In the genomic region with DNA sequence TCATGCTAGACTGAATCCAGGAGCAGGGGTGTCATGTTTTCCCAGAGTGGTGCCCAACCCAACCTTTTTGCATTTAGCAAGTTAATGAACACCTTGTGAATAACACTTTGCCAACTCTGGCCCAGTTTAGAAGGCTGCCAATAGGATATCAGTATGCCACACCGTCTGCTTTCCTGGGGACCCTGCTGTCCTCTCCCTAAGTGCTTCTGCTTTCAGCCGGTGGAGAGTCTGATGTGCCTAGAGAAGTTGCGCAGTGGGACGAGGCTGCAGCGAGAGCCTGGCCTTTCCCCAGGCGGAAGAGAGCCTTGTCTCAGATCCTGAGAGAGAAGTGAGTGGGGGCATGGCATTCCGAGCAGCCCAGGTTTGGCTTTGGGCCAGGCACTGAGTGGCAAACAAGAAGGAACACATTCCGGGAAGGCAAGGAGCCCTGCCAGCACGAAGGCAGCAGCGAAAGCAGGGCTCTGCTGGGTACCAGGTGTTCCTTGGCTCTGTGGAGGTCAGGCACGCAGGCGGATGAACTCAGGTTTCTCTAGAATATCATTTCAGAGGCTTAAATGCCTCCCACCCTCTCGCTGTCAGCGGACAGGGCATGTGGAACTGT, we compare ENCODE assay signal across 8 cellular contexts. TPM values are rescaled to one million over a fixed set of nuclear protein-coding genes. Genes with fewer than 3 reads are reported as not detected.
A peak's percentile ranks its signal among the peaks of the same experiment; 100 is the strongest.
DNase-seq lines count a peak whose midpoint lies in the region; ATAC-seq and TF ChIP-seq lines count a peak whose summit lies in the region.

No MANE protein-coding gene starts in this region.

- peaks cover 8% of the 10 kb centered on the region for H3K4me1 ChIP-seq in SJCRH30
- H3K4me1 ChIP-seq in esophagus squamous epithelium: peaks cover 0 to 30% (median 13%) of the 10 kb centered on the region in 3 donors

- TF ChIP-seq CTCF in esophagus squamous epithelium (IDR thresholded peaks at IDR 0.05): no peak

- TF ChIP-seq POLR2A in esophagus squamous epithelium (IDR thresholded peaks at IDR 0.05): no peak

- ATAC-seq in HG02973 (IDR thresholded peaks at IDR 0.05; ENCODE audit: unreplicated experiment): no peak

- H3K4me3 ChIP-seq in SJCRH30 (peak overlapping the region; percentile 58), esophagus squamous epithelium (peak overlapping the region; percentile 32 to 74 (median 56))

- intact Hi-C loops in esophagus squamous epithelium (cut with DNase I): loop anchor here (10.0 kb wide), 1 partner anchor 350 kb away; no protein-coding TSS in a partner anchor

- WGBS in esophagus squamous epithelium, 2 donors: 31 to 43% methylated on average over 11 to 12 of the region's 14 CpGs

- H3K36me3 ChIP-seq in SJCRH30: no peaks in the 10 kb centered on the region
- H3K36me3 ChIP-seq in esophagus squamous epithelium: no peaks in the 10 kb centered on the region

- H3K27ac ChIP-seq in SJCRH30 (peak overlapping the region; percentile 40), esophagus squamous epithelium (peak overlapping the region; percentile 55 to 85 (median 84))

- DNase-seq in SHP77 (lab: John Stamatoyannopoulos, UW) (peak; percentile 65 to 70), SHP77 treated with DMSO at 0.1 percent for 48 hours (lab: John Stamatoyannopoulos, UW) (no peak), SJCRH30 (peak; percentile 74 to 76), esophagus squamous epithelium (lab: John Stamatoyannopoulos, UW) (no peak), nucleus accumbens (lab: John Stamatoyannopoulos, UW) (peak in 41 of 56 donors; percentile 20 to 80 (median 41)), GM19240 (ENCODE audit: insufficient read length, low spot score) (no peak), NCI-H226 (no peak)

- no peaks in the 10 kb centered on the region for H3K27me3 ChIP-seq in SJCRH30
- no peaks in the 10 kb centered on the region for H3K27me3 ChIP-seq in esophagus squamous epithelium

- H3K9me3 ChIP-seq in SJCRH30 (replicated peaks): no peaks in the 10 kb centered on the region
- no peaks in the 10 kb centered on the region for H3K9me3 ChIP-seq in esophagus squamous epithelium

RNA-seq across cellular contexts. Expression of a gene that starts 36.9 kb away (rescaled TPM):
- 6.1 and 7.7 TPM in 2 replicates for total RNA-seq in SJCRH30 (2014; rRNA removed; shearing (Covaris generic))
- total RNA-seq in esophagus squamous epithelium: 1 to 10 TPM; 1.5 to 2.8 (median 1.8) TPM

RNA-seq across cellular contexts. Expression of a gene that starts 37.2 kb away (rescaled TPM):
- 34.4 and 37.2 TPM in 2 replicates for total RNA-seq in SJCRH30 (2014; rRNA removed; shearing (Covaris generic))
- 10 to 100 TPM; 18.2 to 62.0 (median 35.0) TPM for total RNA-seq in esophagus squamous epithelium

RNA-seq across cellular contexts. Expression of a gene that starts 42.5 kb away (rescaled TPM):
- total RNA-seq in SJCRH30 (2014; rRNA removed; shearing (Covaris generic)): 0.35 TPM in 1 of 2 replicates, not detected in the other
- 1 to 10 TPM; 1.2 to 8.0 (median 3.7) TPM for total RNA-seq in esophagus squamous epithelium

Comparison
In these comparisons a context has a peak if more than half of its experiments do, and no peak if none do; other contexts are left out.
1. DNase-seq: peak in SHP77 (2 of 2), SJCRH30 (2 of 2) and nucleus accumbens (41 of 56); none in SHP77 treated with DMSO at 0.1 percent for 48 hours (single experiment), esophagus squamous epithelium (single experiment), GM19240 (single experiment) and NCI-H226 (single experiment).